ENCODE assay signal across 8 cellular contexts in genomic region chr22:45977003-45977395, GRCh38. TPM values are rescaled to one million over a fixed set of nuclear protein-coding genes. Genes with fewer than 3 reads are reported as not detected.
DNase-seq lines count a peak whose midpoint lies in the region; ATAC-seq and TF ChIP-seq lines count a peak whose summit lies in the region.

Gene WNT7B, minus strand, starts transcription at chr22:45977162. Its CDS starts 408 bp downstream, at chr22:45976754.

- H3K9ac ChIP-seq in SK-N-MC (ENCODE audit: insufficient read length) (no peak within 1 kb of the TSS), iPS-18a (ENCODE audit: low read length) (no peak within 1 kb of the TSS)

- H3K27ac ChIP-seq in heart left ventricle = no peak within 1 kb of the TSS
- no peak within 1 kb of the TSS for H3K27ac ChIP-seq in SK-N-MC
- H3K27ac ChIP-seq in iPS-18a (ENCODE audit: low read length) = no peak within 1 kb of the TSS
- H3K27ac ChIP-seq in upper lobe of right lung = no peak within 1 kb of the TSS

- TF ChIP-seq CTCF in heart left ventricle (IDR thresholded peaks at IDR 0.05) (no peak), upper lobe of right lung (IDR thresholded peaks at IDR 0.05) (no peak)

- DNase-seq in heart left ventricle (no peak), Right ventricle myocardium superior (no peak), SK-N-MC (ENCODE audit: low read depth, low spot score) (no peak), upper lobe of right lung (peak; percentile 88)
- DNase-seq in activated CD4-positive, CD25-positive, alpha-beta regulatory T cell (lab: John Stamatoyannopoulos, UW) = no peak

- peaks cover 3 to 50% (median 15%) of the 10 kb centered on the region in 12 donors for H3K4me1 ChIP-seq in heart left ventricle
- H3K4me1 ChIP-seq in iPS-18a (ENCODE audit: control insufficient read depth, low read depth, low read length) = peaks cover 9% of the 10 kb centered on the region
- H3K4me1 ChIP-seq in upper lobe of right lung = peaks cover 26% of the 10 kb centered on the region

- intact Hi-C loops in heart left ventricle (cut with DNase I) = no loop called here
- intact Hi-C loops in Right ventricle myocardium superior (cut with DNase I) = no loop called here
- intact Hi-C loops in upper lobe of right lung (cut with DNase I) = no loop called here

- H3K36me3 ChIP-seq in heart left ventricle (no peaks in the 10 kb centered on the region), SK-N-MC (ENCODE audit: insufficient read depth, low read length) (no peaks in the 10 kb centered on the region), iPS-18a (ENCODE audit: control insufficient read depth, low read depth, low read length) (no peaks in the 10 kb centered on the region), upper lobe of right lung (no peaks in the 10 kb centered on the region)

- H3K4me3 ChIP-seq in heart left ventricle (peak within 1 kb of the TSS in 10 of 12 donors; percentile 15 to 43 (median 32)), SK-N-MC (peak within 1 kb of the TSS; percentile 48), iPS-18a (ENCODE audit: low read length) (peak within 1 kb of the TSS; percentile 57), upper lobe of right lung (peak within 1 kb of the TSS; percentile 45)

- ATAC-seq in heart left ventricle (no peak), Right ventricle myocardium superior (ENCODE audit: poor library complexity) (no peak), upper lobe of right lung (peak; percentile 52), HG03095 (IDR thresholded peaks at IDR 0.05; ENCODE audit: unreplicated experiment) (no peak), GM21526 (IDR thresholded peaks at IDR 0.05; ENCODE audit: low FRiP score, unreplicated experiment) (no peak)

- no peak for TF ChIP-seq POLR2A in heart left ventricle (IDR thresholded peaks at IDR 0.05)

- H3K9me3 ChIP-seq in heart left ventricle (no peaks in the 10 kb centered on the region), SK-N-MC (ENCODE audit: low read depth, low read length) (no peaks in the 10 kb centered on the region), iPS-18a (ENCODE audit: control insufficient read depth, low read depth, low read length) (no peaks in the 10 kb centered on the region), upper lobe of right lung (no peaks in the 10 kb centered on the region)

- WGBS in heart left ventricle, 4 donors = 1 to 2% (median 1%) methylated on average over 42 to 48 of the region's 48 CpGs; no CpG with 5 or more reads in 1 of the 4 donors

- H3K27me3 ChIP-seq in heart left ventricle (peaks cover 46 to 65% (median 56%) of the 10 kb centered on the region in 9 donors), iPS-18a (ENCODE audit: control insufficient read depth, insufficient read depth, low read length) (peaks cover 80% of the 10 kb centered on the region), upper lobe of right lung (peaks cover 59% of the 10 kb centered on the region)

RNA-seq across cellular contexts. Expression of gene WNT7B, which starts in this region (rescaled TPM):
- total RNA-seq in heart left ventricle (under 1 TPM in 1 of 9 donors, not detected in 8; 0.36 TPM), Right ventricle myocardium superior (not detected), upper lobe of right lung (5.4 TPM)
- not detected for polyA plus RNA-seq in heart left ventricle
